ENCODE assay signal across 19 cellular contexts in the genomic region with DNA sequence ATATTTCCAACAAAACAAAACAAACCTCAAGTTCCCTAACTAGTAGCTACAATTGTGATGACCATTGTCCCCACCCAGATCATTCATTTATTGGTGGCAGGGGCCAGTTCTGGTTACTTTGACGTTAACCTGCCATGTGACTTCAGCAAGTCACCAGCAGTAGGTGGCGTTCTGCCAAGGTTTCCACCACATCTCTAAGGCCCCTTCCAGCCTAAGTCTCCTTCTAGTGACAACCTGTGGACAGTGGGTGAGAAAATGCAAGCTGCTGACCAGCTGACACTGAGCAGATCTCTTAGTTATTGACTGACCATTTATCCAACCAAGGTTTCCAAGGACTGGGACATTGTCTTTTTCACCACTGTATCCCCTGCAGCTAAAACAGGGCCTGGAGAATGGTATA.
"Had no signal": no experiment of that assay in that cellular context is flagged by ENCODE, and none has a peak within 500 bp of the region (broad histone marks: within the 10 kb centered on the region; RNA-seq: fewer than 3 reads in every experiment).

No MANE protein-coding gene starts in this region.

- H3K4me1 ChIP-seq: lower lobe of right lung, spleen had no signal

- H3K4me3 ChIP-seq: lower lobe of right lung, spleen had no signal

- H3K36me3 ChIP-seq: lower lobe of right lung, spleen had no signal

- H3K27ac ChIP-seq: lower lobe of right lung, spleen had no signal

- H3K9me3 ChIP-seq: lower lobe of right lung had no signal

- ATAC-seq: activated CD8-positive, alpha-beta memory T cell treated with anti-CD3 and anti-CD28 coated beads, Interleukin-2, amount 10 ng/mL, durations not matched to agents 7 days and 5 days; activated T-helper 17 cell treated with anti-CD3 and anti-CD28 coated beads, Interleukin-2, amount 50 U/mL, for 72 hours; effector memory CD8-positive, alpha-beta T cell; lower lobe of right lung; natural killer cell treated with Interleukin-12 subunit alpha and Interleukin-12 subunit beta and Interleukin-15 and Interleukin-18, amount 100 ng/mL, for 72 hours had no signal

- H3K27me3 ChIP-seq: spleen had no signal

- FAIRE-seq: TTC549 had no signal

- DNase-seq: activated CD4-positive, alpha-beta memory T cell treated with anti-CD3 and anti-CD28 coated beads, Interleukin-2, amount 10 ng/mL, durations not matched to agents 7 days and 5 days; activated CD4-positive, alpha-beta T cell treated with anti-CD3 and anti-CD28 coated beads for 48 hours; activated CD4-positive, CD25-positive, alpha-beta regulatory T cell; activated CD8-positive, alpha-beta memory T cell treated with anti-CD3 and anti-CD28 coated beads, Interleukin-2, amount 10 ng/mL, durations not matched to agents 7 days and 5 days; activated naive CD4-positive, alpha-beta T cell; activated naive CD8-positive, alpha-beta T cell treated with anti-CD3 and anti-CD28 coated beads for 36 hours; activated T-cell treated with anti-CD3 and anti-CD28 coated beads, Interleukin-2, amount 50 U/mL, for 1 hour; amniotic stem cell; effector memory CD8-positive, alpha-beta T cell; hypothalamus; islet precursor cell; lower lobe of right lung; spleen; stimulated activated CD8-positive, alpha-beta memory T cell treated with anti-CD3 and anti-CD28 coated beads, Interleukin-4, amount 100 ng/mL, for 48 hours; stimulated activated naive CD4-positive, alpha-beta T cell; T-helper 2 cell had no signal
